ENCODE assay signal across 8 cellular contexts in genomic region chr19:4402171-4403004, GRCh38. TPM values are rescaled to one million over a fixed set of nuclear protein-coding genes. Genes with fewer than 3 reads are reported as not detected.
DNase-seq lines count a peak whose midpoint lies in the region; ATAC-seq and TF ChIP-seq lines count a peak whose summit lies in the region.

TSS of gene CHAF1A (plus strand) at chr19:4402640. CDS start at chr19:4402763, 123 bp downstream.

- intact Hi-C loops in psoas muscle (cut with DNase I) (loop anchor here (5.0 kb wide), 1 partner anchor 55 kb away; the partner anchor contains the start of gene UBXN6 (in 2 of the 2)), uterus (cut with DNase I; ENCODE audit: low total_unique reads) (no loop called here)

- peaks cover 0 to 47% of the 10 kb centered on the region in 2 donors for H3K4me1 ChIP-seq in right atrium auricular region
- peaks cover 31% of the 10 kb centered on the region for H3K4me1 ChIP-seq in psoas muscle
- peaks cover 3 to 17% of the 10 kb centered on the region in 2 donors for H3K4me1 ChIP-seq in uterus

- H3K4me3 ChIP-seq in right atrium auricular region (peak within 1 kb of the TSS; percentile 63 to 91), psoas muscle (peak within 1 kb of the TSS; percentile 80), uterus (peak within 1 kb of the TSS; percentile 25 to 67)

- H3K27ac ChIP-seq in right atrium auricular region (peak within 1 kb of the TSS; percentile 96 to 97), psoas muscle (peak within 1 kb of the TSS; percentile 94), uterus (peak within 1 kb of the TSS; percentile 86 to 91)

- H3K27me3 ChIP-seq in right atrium auricular region, result no peaks in the 10 kb centered on the region
- H3K27me3 ChIP-seq in psoas muscle (ENCODE audit: insufficient read depth in 3 of 3, low read length in 2 of 3), result no peaks in the 10 kb centered on the region
- H3K27me3 ChIP-seq in uterus, result no peaks in the 10 kb centered on the region

- peak; percentile 55 to 86 for TF ChIP-seq POLR2A in uterus (IDR thresholded peaks at IDR 0.05)

- peak; percentile 76 for ATAC-seq in GM18498 (IDR thresholded peaks at IDR 0.05; ENCODE audit: unreplicated experiment)
- ATAC-seq in HG02938 (IDR thresholded peaks at IDR 0.05; ENCODE audit: unreplicated experiment), result peak; percentile 75
- peak; percentile 93 to 95 (median 94) for ATAC-seq in psoas muscle

- 0 to 1% (median 0%) methylated on average over 65 to 84 of the region's 84 CpGs for WGBS in psoas muscle, 3 donors

- TF ChIP-seq CTCF in right atrium auricular region (IDR thresholded peaks at IDR 0.05) (no peak), psoas muscle (IDR thresholded peaks at IDR 0.05) (no peak), uterus (IDR thresholded peaks at IDR 0.05) (peak in 2 of 4 experiments; percentile 6 to 45)

- no peaks in the 10 kb centered on the region for H3K9me3 ChIP-seq in right atrium auricular region
- H3K9me3 ChIP-seq in psoas muscle, result no peaks in the 10 kb centered on the region
- H3K9me3 ChIP-seq in uterus, result no peaks in the 10 kb centered on the region

- H3K36me3 ChIP-seq in right atrium auricular region, result no peaks in the 10 kb centered on the region
- no peaks in the 10 kb centered on the region for H3K36me3 ChIP-seq in psoas muscle (ENCODE audit: insufficient read depth in 1 of 2, low read depth in 1 of 2)
- no peaks in the 10 kb centered on the region for H3K36me3 ChIP-seq in uterus

- DNase-seq in NCI-H187 (lab: John Stamatoyannopoulos, UW) (peak; percentile 96 to 100), T-helper 2 cell (peak; percentile 95 to 100 (median 98)), anterior cingulate cortex (lab: John Stamatoyannopoulos, UW) (peak; percentile 92 to 100 (median 99)), right atrium auricular region (ENCODE audit: low spot score) (peak; percentile 100), psoas muscle (peak; percentile 99 to 100), uterus (peak; percentile 99 to 100)

RNA-seq across cellular contexts. Expression of gene CHAF1A, which starts in this region (rescaled TPM):
- total RNA-seq in right atrium auricular region (1 to 10 TPM; 2.6 to 5.0 TPM), psoas muscle (10 to 100 TPM in 1 of 4 donors, 1 to 10 TPM in 3; 5.6 to 10.3 (median 7.7) TPM), uterus (10 to 100 TPM in 1 of 4 donors, 1 to 10 TPM in 2, under 1 TPM in 1; 0.59 to 12.9 (median 8.0) TPM)
- polyA plus RNA-seq in psoas muscle, result 10 to 100 TPM in 1 of 3 donors, 1 to 10 TPM in 2; 5.9 to 12.8 (median 6.4) TPM

Comparison
In these comparisons a context has a peak if more than half of its experiments do, and no peak if none do; other contexts are left out.
1. Peak in every context shown above with its lines: DNase-seq, ATAC-seq, H3K4me3 ChIP-seq and H3K27ac ChIP-seq.